In the genomic region with DNA sequence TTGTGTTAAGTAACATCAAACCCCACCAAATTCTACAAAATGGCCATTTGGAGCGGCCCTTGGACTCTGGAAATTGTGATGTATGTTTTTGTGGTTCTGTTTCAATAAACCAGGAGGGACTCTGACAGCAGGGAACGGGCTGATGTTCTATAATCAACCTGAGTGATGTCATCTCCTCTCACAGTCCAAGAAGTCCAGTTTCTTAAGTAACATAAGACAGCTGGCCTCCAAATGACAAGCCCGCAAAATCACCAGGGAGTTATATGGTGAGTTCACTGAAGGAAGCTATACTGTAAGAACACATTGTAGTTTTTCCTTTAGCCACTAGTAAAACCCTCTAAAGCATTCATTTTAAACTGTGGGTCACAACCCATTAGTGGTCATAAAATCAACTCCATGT, we compare ENCODE assay signal across 14 cellular contexts. TPM values are rescaled to one million over a fixed set of nuclear protein-coding genes. Genes with fewer than 3 reads are reported as not detected.
DNase-seq lines count a peak whose midpoint lies in the region; ATAC-seq and TF ChIP-seq lines count a peak whose summit lies in the region.
"Had no signal": no experiment of that assay in that cellular context is flagged by ENCODE, and none has a peak within 500 bp of the region (broad histone marks: within the 10 kb centered on the region; RNA-seq: fewer than 3 reads in every experiment).

No MANE protein-coding gene starts in this region.

- H4K20me1 ChIP-seq in PC-9 (ENCODE audit: insufficient read depth) (no peaks in the 10 kb centered on the region), fibroblast of lung (ENCODE audit: control insufficient read depth, extremely low read depth, insufficient read depth, low read length) (no peaks in the 10 kb centered on the region)

- CTCF ChIA-PET in PC-9 (lab: Charles Lee): no interaction called here

- no peaks in the 10 kb centered on the region for H3K9me3 Mint-ChIP-seq in activated T-cell treated with anti-CD3 and anti-CD28 coated beads, Interleukin-2, amount 50 U/mL, for 24 hours
- H3K9me3 Mint-ChIP-seq: activated T-helper 2 cell treated with anti-CD3 and anti-CD28 coated beads, Interferon-gamma antibody, Interleukin-2, Interleukin-4, amounts not matched to agents 10 μg/mL and 5 μg/mL and 100 μg/mL, durations not matched to agents 14 hours and 24 hours and 36 hours; brain; CD8-positive, alpha-beta T cell had no signal

- H3K4me2 ChIP-seq in PC-9: peak overlapping the region; percentile 29
- no peak overlapping the region for H3K4me2 ChIP-seq in fibroblast of lung (ENCODE audit: extremely low read depth, insufficient read depth, low read length)

- H3K4me3 Mint-ChIP-seq in activated T-cell treated with anti-CD3 and anti-CD28 coated beads, Interleukin-2, amount 50 U/mL, for 24 hours: no peak overlapping the region
- H3K4me3 Mint-ChIP-seq: brain; CD8-positive, alpha-beta T cell had no signal

- POLR2A ChIA-PET in PC-9 (lab: Charles Lee; ENCODE audit: unreplicated experiment): no interaction called here

- H3K27ac ChIP-seq in PC-9 (peak overlapping the region; percentile 53), fibroblast of lung (ENCODE audit: insufficient read depth, low read length) (no peak overlapping the region), psoas muscle (peak overlapping the region; percentile 84)
- H3K27ac ChIP-seq: suprapubic skin had no signal

- TF ChIP-seq CTCF in PC-9 (conservative IDR thresholded peaks at IDR 0.05) (no peak), fibroblast of lung (conservative IDR thresholded peaks at IDR 0.05 in 1 of 2, IDR thresholded peaks at IDR 0.05 in 1 of 2; ENCODE audit: low read depth in 1 of 2, low read length in 2 of 2) (no peak), psoas muscle (IDR thresholded peaks at IDR 0.05) (no peak)

- intact Hi-C loops in PC-9 (cut with micrococcal nuclease; ENCODE audit: unreplicated experiment): loop anchor here (1.0 to 5.0 kb wide), 2 partner anchors 34 to 316 kb away; partner anchors contain the start of gene GOT1
- intact Hi-C loops in psoas muscle (cut with DNase I): loop anchor here in 1 of 2 donors (10.0 kb wide), 1 partner anchor 148 kb away; no protein-coding TSS in a partner anchor
- intact Hi-C loops in head of caudate nucleus (cut with DNase I): no loop called here

- H3K9me2 ChIP-seq in PC-9 (ENCODE audit: insufficient read depth): no peaks in the 10 kb centered on the region

- H3K27me3 ChIP-seq in PC-9 (ENCODE audit: insufficient read depth, low read depth) (no peaks in the 10 kb centered on the region), fibroblast of lung (ENCODE audit: control insufficient read depth, insufficient read depth, low read length) (no peaks in the 10 kb centered on the region), psoas muscle (ENCODE audit: insufficient read depth in 3 of 3, low read length in 2 of 3) (no peaks in the 10 kb centered on the region)
- H3K27me3 ChIP-seq: suprapubic skin had no signal

- H3F3A ChIP-seq in PC-9 (ENCODE audit: insufficient read depth, low read depth): peaks cover 31% of the 10 kb centered on the region

- WGBS in psoas muscle, 3 donors: 48 to 68% (median 53%) methylated on average over 3 of the region's 3 CpGs

- DNase-seq in GM03348 (ENCODE audit: low spot score): peak; percentile 20
- no peak for DNase-seq in PC-9
- DNase-seq in fibroblast of lung (ENCODE audit: low read depth in 2 of 2): peak; percentile 64 to 66
- no peak for DNase-seq in psoas muscle
- DNase-seq in head of caudate nucleus: no peak
- no peak for DNase-seq in ecto neural progenitor cell (ENCODE audit: low spot score)
- no peak for DNase-seq in activated naive CD4-positive, alpha-beta T cell treated with Interleukin-2 at 50 U/mL for 16 hours
- no peak for DNase-seq in activated T-cell treated with anti-CD3 and anti-CD28 coated beads, Interleukin-2, amount 50 U/mL, for 24 hours
- DNase-seq: activated CD4-positive, alpha-beta T cell treated with anti-CD3 and anti-CD28 coated beads, Interleukin-2, amount 50 U/mL, for 4 hours; CD8-positive, alpha-beta T cell; NCI-H446 treated with DMSO at 0.1 percent for 48 hours had no signal

- H3K79me2 ChIP-seq in PC-9 (ENCODE audit: low read depth): no peaks in the 10 kb centered on the region
- no peaks in the 10 kb centered on the region for H3K79me2 ChIP-seq in fibroblast of lung (ENCODE audit: control insufficient read depth, insufficient read depth, low read length)

- no peak overlapping the region for H3K9ac ChIP-seq in fibroblast of lung (ENCODE audit: insufficient read depth, low read length)

- peak in 3 of 4 donors; percentile 63 to 76 (median 69) for ATAC-seq in psoas muscle
- ATAC-seq: CD8-positive, alpha-beta T cell had no signal

- no peak overlapping the region for H3K27ac Mint-ChIP-seq in activated T-cell treated with anti-CD3 and anti-CD28 coated beads, Interleukin-2, amount 50 U/mL, for 24 hours

- H3K4me3 ChIP-seq in PC-9 (no peak overlapping the region), fibroblast of lung (replicated peaks in 1 of 4; ENCODE audit: control extremely low read depth in 1 of 4, insufficient read depth in 1 of 4, low read depth in 3 of 4, low read length in 4 of 4) (no peak overlapping the region), psoas muscle (no peak overlapping the region)
- H3K4me3 ChIP-seq: suprapubic skin had no signal

- H3K36me3 Mint-ChIP-seq in activated T-cell treated with anti-CD3 and anti-CD28 coated beads, Interleukin-2, amount 50 U/mL, for 24 hours (ENCODE audit: low read depth): peaks cover 65% of the 10 kb centered on the region

- H3K9me3 ChIP-seq in PC-9 (ENCODE audit: insufficient read depth, low read depth): no peaks in the 10 kb centered on the region
- H3K9me3 ChIP-seq in fibroblast of lung (ENCODE audit: control insufficient read depth, insufficient read depth, low read depth, low read length): no peaks in the 10 kb centered on the region
- no peaks in the 10 kb centered on the region for H3K9me3 ChIP-seq in psoas muscle
- H3K9me3 ChIP-seq: suprapubic skin had no signal

- H3K36me3 ChIP-seq in PC-9 (ENCODE audit: low read depth) (no peaks in the 10 kb centered on the region), fibroblast of lung (ENCODE audit: control insufficient read depth, insufficient read depth, low read length) (peaks cover 3% of the 10 kb centered on the region), psoas muscle (ENCODE audit: insufficient read depth in 1 of 2, low read depth in 1 of 2) (peaks cover 10 to 46% of the 10 kb centered on the region in 2 donors)

- peaks cover 9% of the 10 kb centered on the region for H3K4me1 Mint-ChIP-seq in activated T-cell treated with anti-CD3 and anti-CD28 coated beads, Interleukin-2, amount 50 U/mL, for 24 hours (ENCODE audit: low read depth)

- no TSS peak for BruUV-seq in PC-9 (replicated peaks; lab: Mats Ljungman, UMichigan)

- H2AFZ ChIP-seq in PC-9 (no peak overlapping the region), fibroblast of lung (ENCODE audit: low read length) (no peak overlapping the region)

- no peaks in the 10 kb centered on the region for H3K27me3 Mint-ChIP-seq in activated T-cell treated with anti-CD3 and anti-CD28 coated beads, Interleukin-2, amount 50 U/mL, for 24 hours
- H3K27me3 Mint-ChIP-seq: brain had no signal

- peaks cover 52% of the 10 kb centered on the region for H3K4me1 ChIP-seq in PC-9 (replicated peaks; ENCODE audit: insufficient read depth)
- peaks cover 8% of the 10 kb centered on the region for H3K4me1 ChIP-seq in fibroblast of lung (ENCODE audit: control insufficient read depth, extremely low read depth, insufficient read depth, low read length)
- peaks cover 15% of the 10 kb centered on the region for H3K4me1 ChIP-seq in psoas muscle

RNA-seq across cellular contexts. Expression of gene GOT1, which starts 34.0 kb away (rescaled TPM):
- 27.5 and 28.6 TPM in 2 replicates for total RNA-seq in PC-9 (2021)
- 31.8 and 52.2 TPM in 2 replicates for total RNA-seq in fibroblast of lung
- 20.8 and 30.2 TPM in 2 replicates for polyA plus RNA-seq in fibroblast of lung
- 20.0 and 28.4 TPM in 2 replicates for polyA plus RNA-seq in fibroblast of lung (2012)
- polyA minus RNA-seq in fibroblast of lung (ENCODE audit: low replicate concordance): 11.5 and 12.5 TPM in 2 replicates
- 100 to 1,000 TPM in 3 of 4 donors, 10 to 100 TPM in 1; 98.9 to 381 (median 223) TPM for total RNA-seq in psoas muscle
- polyA plus RNA-seq in psoas muscle: 100 to 1,000 TPM in 2 of 3 donors, 10 to 100 TPM in 1; 87.7 to 299 (median 208) TPM

Comparison
In these comparisons a context has a peak if more than half of its experiments do, and no peak if none do; other contexts are left out.
1. DNase-seq: peak in GM03348 (single experiment) and fibroblast of lung (2 of 2); none in PC-9 (0 of 2), psoas muscle (0 of 2), head of caudate nucleus (0 of 42), ecto neural progenitor cell (single experiment), activated naive CD4-positive, alpha-beta T cell treated with Interleukin-2 at 50 U/mL for 16 hours (single experiment) and activated T-cell treated with anti-CD3 and anti-CD28 coated beads, Interleukin-2, amount 50 U/mL, for 24 hours (single experiment).